In the genomic region with DNA sequence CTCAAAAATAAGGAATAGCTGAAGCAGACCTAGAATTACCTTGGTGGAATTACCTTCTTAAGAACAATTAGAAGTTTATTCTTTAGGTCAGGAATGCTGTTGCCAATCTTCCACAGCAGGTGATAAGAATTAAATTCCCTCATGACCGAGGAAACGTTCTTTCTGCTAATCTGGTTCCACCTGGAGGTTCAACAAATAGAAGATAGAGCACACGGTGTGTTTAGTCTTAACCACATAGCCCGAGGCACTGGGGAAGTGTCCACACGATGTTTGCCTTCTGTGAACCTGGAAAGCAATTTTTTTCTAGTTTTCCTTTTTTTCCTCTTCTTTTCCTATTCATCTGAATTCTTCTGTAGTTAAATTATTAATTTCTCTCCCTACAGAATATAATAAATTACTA, we compare ENCODE assay signal across 20 cellular contexts.
DNase-seq lines count a peak whose midpoint lies in the region; ATAC-seq and TF ChIP-seq lines count a peak whose summit lies in the region.
"Had no signal": no experiment of that assay in that cellular context is flagged by ENCODE, and none has a peak within 500 bp of the region (broad histone marks: within the 10 kb centered on the region; RNA-seq: fewer than 3 reads in every experiment).

No MANE protein-coding gene starts in this region.

- dilution Hi-C loops in mammary epithelial cell (cut with HindIII; ENCODE audit: low sequenced_read_pairs): no loop called here

- TF ChIP-seq CTCF in MCF 10A (IDR thresholded peaks at IDR 0.05; ENCODE audit: unreplicated experiment) (no peak), breast epithelium (IDR thresholded peaks at IDR 0.05) (no peak), mammary epithelial cell (conservative IDR thresholded peaks at IDR 0.05 in 1 of 2, IDR thresholded peaks at IDR 0.05 in 1 of 2; ENCODE audit: extremely low read depth in 1 of 2, insufficient read depth in 1 of 2, low read depth in 1 of 2, low read length in 2 of 2) (no peak), prostate gland (IDR thresholded peaks at IDR 0.05) (no peak)

- H3K9ac ChIP-seq in mammary epithelial cell (ENCODE audit: insufficient read depth, low read length): no peak overlapping the region
- H3K9ac ChIP-seq: SK-N-SH had no signal

- TF ChIP-seq POLR2A in breast epithelium (IDR thresholded peaks at IDR 0.05) (no peak), prostate gland (IDR thresholded peaks at IDR 0.05) (no peak)

- no peaks in the 10 kb centered on the region for H3K9me3 Mint-ChIP-seq in MCF 10A (ENCODE audit: unreplicated experiment)

- POLR2A ChIA-PET in MCF 10A (lab: Yijun Ruan, JAX): no interaction called here

- in situ Hi-C loops in mammary epithelial cell (cut with MboI; ENCODE audit: low sequenced_read_pairs in 2 of 2): no loop called here

- no peaks in the 10 kb centered on the region for H3K4me1 Mint-ChIP-seq in MCF 10A (ENCODE audit: insufficient read depth, unreplicated experiment)
- H3K4me1 Mint-ChIP-seq: CD14-positive monocyte had no signal

- ATAC-seq in SK-N-SH treated with all-trans-retinoic acid at 6 μM for 48 hours: no peak
- ATAC-seq in GM18520 (IDR thresholded peaks at IDR 0.05; ENCODE audit: unreplicated experiment): no peak
- ATAC-seq: Panc1 had no signal

- H3K36me3 ChIP-seq in breast epithelium: no peaks in the 10 kb centered on the region
- no peaks in the 10 kb centered on the region for H3K36me3 ChIP-seq in mammary epithelial cell (ENCODE audit: insufficient read depth, low read length)
- no peaks in the 10 kb centered on the region for H3K36me3 ChIP-seq in prostate gland

- 49% methylated on average over 5 of the region's 5 CpGs for WGBS in mammary epithelial cell (ENCODE audit: low coverage, missing lambda C conversion rate)
- WGBS in prostate gland: 33% methylated on average over 5 of the region's 5 CpGs

- H3K27ac ChIP-seq in breast epithelium (no peak overlapping the region), mammary epithelial cell (ENCODE audit: insufficient read depth, low read depth, low read length) (no peak overlapping the region), prostate gland (no peak overlapping the region)

- H3K4me3 ChIP-seq in breast epithelium (no peak overlapping the region), mammary epithelial cell (replicated peaks in 1 of 3; ENCODE audit: insufficient read depth in 1 of 3, low read depth in 2 of 3, low read length in 3 of 3) (no peak overlapping the region), prostate gland (no peak overlapping the region)

- BruUV-seq in MCF 10A (replicated peaks; lab: Mats Ljungman, UMichigan) (no TSS peak), mammary epithelial cell (replicated peaks; lab: Mats Ljungman, UMichigan) (no TSS peak)

- DNase-seq in MCF 10A (ENCODE audit: unreplicated experiment) (peak; percentile 12), breast epithelium (ENCODE audit: low spot score in 2 of 2) (no peak), NCI-H1930 (lab: John Stamatoyannopoulos, UW) (peak; percentile 7 to 31), mammary epithelial cell (peak; percentile 11), prostate gland (ENCODE audit: low spot score) (peak; percentile 36), epidermal melanocyte (ENCODE audit: insufficient read length, low spot score) (no peak)
- DNase-seq: DMS 273 treated with DMSO at 0.1 percent for 48 hours; Kasumi-1; MM.1S; NCI-H1048; NCI-H1436 treated with DMSO at 0.1 percent for 48 hours; NCI-H2107; NCI-H774; NK-92 treated with Interleukin-12 subunit alpha and Interleukin-12 subunit beta, amount 100 ng/mL, for 24 hours; SIG-M5; SK-N-SH had no signal

- no peaks in the 10 kb centered on the region for H3K79me2 ChIP-seq in mammary epithelial cell (ENCODE audit: insufficient read depth, low read length)

- H4K20me1 ChIP-seq in mammary epithelial cell (ENCODE audit: insufficient read depth, low read length): no peaks in the 10 kb centered on the region

- H2AFZ ChIP-seq in mammary epithelial cell (ENCODE audit: low read depth, low read length): peak overlapping the region; percentile 10

- H3K4me1 ChIP-seq in breast epithelium (peaks cover 0 to 5% of the 10 kb centered on the region in 2 donors), mammary epithelial cell (ENCODE audit: insufficient read depth, low read length) (peaks cover 7% of the 10 kb centered on the region), prostate gland (replicated peaks) (peaks cover 3% of the 10 kb centered on the region)

- intact Hi-C loops in MCF 10A (cut with micrococcal nuclease) (no loop called here), breast epithelium (cut with DNase I; ENCODE audit: low total_unique reads) (no loop called here), mammary epithelial cell (cut with micrococcal nuclease) (no loop called here), prostate gland (cut with DNase I) (no loop called here)

- CTCF ChIA-PET in MCF 10A (lab: Yijun Ruan, JAX) (no interaction called here), mammary epithelial cell (lab: Charles Lee; ENCODE audit: low non-redundant PET) (no interaction called here)

- peak overlapping the region; percentile 30 for H3K4me2 ChIP-seq in mammary epithelial cell (ENCODE audit: insufficient read depth, low read depth, low read length)
- H3K4me2 ChIP-seq: SK-N-SH had no signal

- no peaks in the 10 kb centered on the region for H3K36me3 Mint-ChIP-seq in MCF 10A (ENCODE audit: insufficient read depth, unreplicated experiment)
- H3K36me3 Mint-ChIP-seq: CD14-positive monocyte had no signal

- no peaks in the 10 kb centered on the region for H3K27me3 Mint-ChIP-seq in MCF 10A (ENCODE audit: insufficient read depth, unreplicated experiment)

- H3K9me3 ChIP-seq in breast epithelium (no peaks in the 10 kb centered on the region), mammary epithelial cell (replicated peaks; ENCODE audit: insufficient read depth, low read length) (no peaks in the 10 kb centered on the region), prostate gland (no peaks in the 10 kb centered on the region)
- H3K9me3 ChIP-seq: SK-N-SH had no signal

- no peak overlapping the region for H3K4me3 Mint-ChIP-seq in MCF 10A (ENCODE audit: unreplicated experiment)
- H3K4me3 Mint-ChIP-seq: CD14-positive monocyte had no signal

- H3K27me3 ChIP-seq in breast epithelium (no peaks in the 10 kb centered on the region), mammary epithelial cell (ENCODE audit: insufficient read depth, low read length) (no peaks in the 10 kb centered on the region), prostate gland (replicated peaks; ENCODE audit: insufficient read depth) (no peaks in the 10 kb centered on the region)

- no peak overlapping the region for H3K27ac Mint-ChIP-seq in MCF 10A (ENCODE audit: low read depth, unreplicated experiment)
- H3K27ac Mint-ChIP-seq: CD14-positive monocyte had no signal

TF ChIP-seq in SK-N-SH treated with all-trans-retinoic acid at 6 μM for 48 hours, 23 proteins besides CTCF, POLR2A, EP300 and RAD21:
- TF ChIP-seq GLIS3 (CRISPR knock-in tag; IDR thresholded peaks at IDR 0.05) (no peak), ESRRG (CRISPR knock-in tag; IDR thresholded peaks at IDR 0.05) (no peak)

Comparison
In these comparisons a context has a peak if more than half of its experiments do, and no peak if none do; other contexts are left out.
1. DNase-seq: peak in MCF 10A (single experiment), NCI-H1930 (2 of 2), mammary epithelial cell (single experiment) and prostate gland (single experiment); none in breast epithelium (0 of 2) and epidermal melanocyte (single experiment).